ENCODE assay signal across 8 cellular contexts in genomic region chr4:54091637-54092404, GRCh38. TPM values are rescaled to one million over a fixed set of nuclear protein-coding genes. Genes with fewer than 3 reads are reported as not detected.
DNase-seq lines count a peak whose midpoint lies in the region; ATAC-seq, FAIRE-seq and TF ChIP-seq lines count a peak whose summit lies in the region.

No MANE protein-coding gene starts in this region.

- H3K4me3 ChIP-seq in coronary artery: peak overlapping the region; percentile 76
- peak overlapping the region; percentile 52 to 79 (median 56) for H3K4me3 ChIP-seq in HepG2 (replicated peaks in 1 of 3; ENCODE audit: insufficient read depth in 1 of 3, low read depth in 2 of 3, low read length in 3 of 3)

- in situ Hi-C loops in HepG2 (cut with HindIII; ENCODE audit: extremely low pct_ligation_motif_present, low pct_unique_long_range_greater_than_20kb): no loop called here

- TF ChIP-seq CTCF in coronary artery (IDR thresholded peaks at IDR 0.05) (no peak), HepG2 (CRISPR knock-in tag; IDR thresholded peaks at IDR 0.05) (no peak)

- no peaks in the 10 kb centered on the region for H4K20me1 ChIP-seq in HepG2 (ENCODE audit: insufficient read depth, low read length)

- peak overlapping the region; percentile 96 for H3K4me2 ChIP-seq in HepG2 (ENCODE audit: low read depth, low read length)

- H3K4me1 ChIP-seq in HepG2 (ENCODE audit: insufficient read depth, low read length): peaks cover 32% of the 10 kb centered on the region

- peak; percentile 81 for DNase-seq in NCI-H2171 treated with DMSO at 0.1 percent for 48 hours (lab: John Stamatoyannopoulos, UW)
- peak; percentile 75 for DNase-seq in activated CD4-positive, alpha-beta T cell treated with anti-CD3 and anti-CD28 coated beads for 48 hours
- no peak for DNase-seq in coronary artery (ENCODE audit: low spot score)
- DNase-seq in HepG2 (ENCODE audit: low spot score): peak; percentile 35
- DNase-seq in stimulated activated CD4-positive, alpha-beta T cell treated with anti-CD3 and anti-CD28 coated beads, Interleukin-2, amount 100 ng/mL, for 48 hours: peak; percentile 59 to 62
- no peak for DNase-seq in amniotic stem cell (lab: John Stamatoyannopoulos, UW)

- peaks cover 4 to 40% of the 10 kb centered on the region in 2 experiments; a peak in 3 of 5 replicates for H3K27me3 ChIP-seq in HepG2 (ENCODE audit: control insufficient read depth in 1 of 2, insufficient read depth in 2 of 2, low read length in 2 of 2)

- no peak for TF ChIP-seq RAD21 in HepG2 (CRISPR knock-in tag; IDR thresholded peaks at IDR 0.05)

- peak; percentile 76 for ATAC-seq in GM18502 (IDR thresholded peaks at IDR 0.05; ENCODE audit: poor library complexity, unreplicated experiment)
- ATAC-seq in HG02852 (IDR thresholded peaks at IDR 0.05; ENCODE audit: unreplicated experiment): peak; percentile 89
- ATAC-seq in HepG2: peak; percentile 73

- H3K36me3 ChIP-seq in HepG2 (replicated peaks in 1 of 2; ENCODE audit: control insufficient read depth in 1 of 2, insufficient read depth in 2 of 2, low read length in 2 of 2): no peaks in the 10 kb centered on the region

- TSS peak; percentile 95 for BruUV-seq in HepG2 (replicated peaks; lab: Mats Ljungman, UMichigan)

- intact Hi-C loops in HepG2 (cut with micrococcal nuclease; ENCODE audit: unreplicated experiment): loop anchor here (5.0 kb wide), 1 partner anchor 1215 kb away; no protein-coding TSS in a partner anchor

- H3K27ac ChIP-seq in coronary artery: peak overlapping the region in 1 of 2 donors; percentile 54
- H3K27ac ChIP-seq in HepG2 (ENCODE audit: extremely low read length, insufficient read depth, low read length): peak overlapping the region; percentile 43

- peak in 1 of 2 experiments; percentile 85; a peak in 2 of 4 replicates for TF ChIP-seq POLR2A in HepG2 (IDR thresholded peaks at IDR 0.05; ENCODE audit: insufficient read depth in 1 of 2, low read depth in 2 of 2, low read length in 2 of 2)

- no peaks in the 10 kb centered on the region for H3K9me3 ChIP-seq in HepG2 (ENCODE audit: low read length)

- no peak for TF ChIP-seq EP300 in HepG2 (IDR thresholded peaks at IDR 0.05; ENCODE audit: low read depth in 2 of 2, low read length in 2 of 2)
- TF ChIP-seq EP300 in HepG2 (CRISPR knock-in tag; IDR thresholded peaks at IDR 0.05; ENCODE audit: borderline replicate concordance): no peak; the same call in 1 of the 2 replicates

- peak overlapping the region; percentile 60 for H3K9ac ChIP-seq in HepG2 (ENCODE audit: insufficient read depth, low read depth, low read length)

- no peaks in the 10 kb centered on the region for H3K79me2 ChIP-seq in HepG2 (ENCODE audit: insufficient read depth, low read length)

- POLR2A ChIA-PET in HepG2 (lab: Yijun Ruan, JAX): interaction anchor here (0.8 to 2.8 kb wide), 3 partner anchors 29 to 1380 kb away, joined by 3 to 18 read pairs (median 5); no protein-coding TSS in a partner anchor

- CTCF ChIA-PET in HepG2 (lab: Yijun Ruan, JAX; ENCODE audit: low intra/inter-chr PET ratio, low total read pairs): no interaction called here

- peak overlapping the region; percentile 4 for H2AFZ ChIP-seq in HepG2 (ENCODE audit: low read length)

- FAIRE-seq in HepG2 (lab: Jason Lieb, UNC): peak; percentile 21

- WGBS in HepG2 (ENCODE audit: low lambda C conversion rate): under 1% methylated on average over 26 of the region's 48 CpGs

TF ChIP-seq in HepG2, 621 proteins besides CTCF, POLR2A, EP300 and RAD21 (continues in another document):
- TF ChIP-seq RXRB (CRISPR knock-in tag; IDR thresholded peaks at IDR 0.05; ENCODE audit: borderline replicate concordance) (0 out of 2 replicates have a peak, but pooled peaks have one; percentile 6), BORCS8-MEF2B (CRISPR knock-in tag; IDR thresholded peaks at IDR 0.05) (peak; percentile 67; the same call in 1 of the 2 replicates), KLF12 (CRISPR knock-in tag; IDR thresholded peaks at IDR 0.05; ENCODE audit: borderline replicate concordance) (no peak), PRMT3 (CRISPR knock-in tag; IDR thresholded peaks at IDR 0.05; ENCODE audit: borderline replicate concordance, low read depth) (0 out of 2 replicates have a peak, but pooled peaks have one; percentile 61), ZGPAT (CRISPR knock-in tag; IDR thresholded peaks at IDR 0.05) (peak; percentile 22; the same call in 1 of the 2 replicates), MIER3 (CRISPR knock-in tag; IDR thresholded peaks at IDR 0.05; ENCODE audit: borderline replicate concordance) (peak; percentile 56; the same call in 1 of the 2 replicates), ZNF414 (CRISPR knock-in tag; IDR thresholded peaks at IDR 0.05) (peak; percentile 41; the same call in 1 of the 2 replicates), MXD4 (CRISPR knock-in tag; IDR thresholded peaks at IDR 0.05) (peak; percentile 41; the same call in 1 of the 2 replicates), DPF2 (CRISPR knock-in tag; IDR thresholded peaks at IDR 0.05; ENCODE audit: borderline replicate concordance, low read depth) (no peak), ZIK1 (CRISPR knock-in tag; IDR thresholded peaks at IDR 0.05; ENCODE audit: borderline replicate concordance, low read depth) (0 out of 2 replicates have a peak, but pooled peaks have one; percentile 44)

RNA-seq across cellular contexts. Expression of gene GSX2, which starts 8.1 kb away (rescaled TPM):
- total RNA-seq in HepG2 (2016; rRNA removed; fragmentation: Illumina TruSeq; extraction: Trizol): not detected in 2 replicates
- not detected in 2 replicates for total RNA-seq in HepG2 (2016; cell fraction: cytosol; rRNA removed; fragmentation: Illumina TruSeq; extraction: Trizol; ENCODE audit: low read depth)
- total RNA-seq in HepG2 (2016; cell fraction: insoluble cytoplasmic fraction; rRNA removed; fragmentation: Illumina TruSeq; extraction: Trizol): not detected in 2 replicates
- not detected in 2 replicates for total RNA-seq in HepG2 (2016; cell fraction: membrane; rRNA removed; fragmentation: Illumina TruSeq; extraction: Trizol)
- total RNA-seq in HepG2 (2016; cell fraction: nucleus; rRNA removed; fragmentation: Illumina TruSeq; extraction: Trizol): not detected in 2 replicates
- polyA plus RNA-seq in HepG2 (2011; rRNA removed): not detected in 2 replicates
- polyA plus RNA-seq in HepG2 (2011; cell fraction: cytosol; rRNA removed): not detected in 2 replicates
- not detected in 2 replicates for polyA plus RNA-seq in HepG2 (2011; cell fraction: nucleus; rRNA removed)
- not detected in 2 replicates for polyA plus RNA-seq in HepG2 (2012)
- not detected in 2 replicates for polyA plus RNA-seq in HepG2 (2016; cell fraction: cytosol; fragmentation: Illumina TruSeq; extraction: Trizol; ENCODE audit: low read depth)
- not detected in 2 replicates for polyA plus RNA-seq in HepG2 (2016; cell fraction: insoluble cytoplasmic fraction; fragmentation: Illumina TruSeq; extraction: Trizol; ENCODE audit: low read depth)
- not detected in 2 replicates for polyA plus RNA-seq in HepG2 (2016; cell fraction: membrane; fragmentation: Illumina TruSeq; extraction: Trizol; ENCODE audit: low read depth)
- polyA plus RNA-seq in HepG2 (2016; cell fraction: nucleus; fragmentation: Illumina TruSeq; extraction: Trizol; ENCODE audit: insufficient read depth, low read depth): not detected in 2 replicates
- polyA minus RNA-seq in HepG2 (2011; rRNA and poly(A)+ RNA removed; ENCODE audit: low replicate concordance): not detected in 2 replicates
- not detected in 2 replicates for polyA minus RNA-seq in HepG2 (2011; cell fraction: cytosol; rRNA and poly(A)+ RNA removed)
- not detected in 2 replicates for polyA minus RNA-seq in HepG2 (2011; cell fraction: nucleus; rRNA and poly(A)+ RNA removed)

RNA-seq across cellular contexts. Expression of gene CHIC2, which starts 27.4 kb away (rescaled TPM):
- total RNA-seq in HepG2 (2016; rRNA removed; fragmentation: Illumina TruSeq; extraction: Trizol): 16.6 and 17.2 TPM in 2 replicates
- total RNA-seq in HepG2 (2016; cell fraction: cytosol; rRNA removed; fragmentation: Illumina TruSeq; extraction: Trizol; ENCODE audit: low read depth): 27.0 and 31.5 TPM in 2 replicates
- 18.8 and 19.3 TPM in 2 replicates for total RNA-seq in HepG2 (2016; cell fraction: insoluble cytoplasmic fraction; rRNA removed; fragmentation: Illumina TruSeq; extraction: Trizol)
- total RNA-seq in HepG2 (2016; cell fraction: membrane; rRNA removed; fragmentation: Illumina TruSeq; extraction: Trizol): 33.0 and 34.2 TPM in 2 replicates
- 10.2 and 11.4 TPM in 2 replicates for total RNA-seq in HepG2 (2016; cell fraction: nucleus; rRNA removed; fragmentation: Illumina TruSeq; extraction: Trizol)
- polyA plus RNA-seq in HepG2 (2011; rRNA removed): 8.4 and 10.0 TPM in 2 replicates
- 9.5 and 9.8 TPM in 2 replicates for polyA plus RNA-seq in HepG2 (2011; cell fraction: cytosol; rRNA removed)
- 8.4 and 9.8 TPM in 2 replicates for polyA plus RNA-seq in HepG2 (2011; cell fraction: nucleus; rRNA removed)
- 9.2 and 11.5 TPM in 2 replicates for polyA plus RNA-seq in HepG2 (2012)
- 20.0 and 21.8 TPM in 2 replicates for polyA plus RNA-seq in HepG2 (2016; cell fraction: cytosol; fragmentation: Illumina TruSeq; extraction: Trizol; ENCODE audit: low read depth)
- 9.4 and 14.0 TPM in 2 replicates for polyA plus RNA-seq in HepG2 (2016; cell fraction: insoluble cytoplasmic fraction; fragmentation: Illumina TruSeq; extraction: Trizol; ENCODE audit: low read depth)
- 20.0 and 26.0 TPM in 2 replicates for polyA plus RNA-seq in HepG2 (2016; cell fraction: membrane; fragmentation: Illumina TruSeq; extraction: Trizol; ENCODE audit: low read depth)
- 8.3 and 12.4 TPM in 2 replicates for polyA plus RNA-seq in HepG2 (2016; cell fraction: nucleus; fragmentation: Illumina TruSeq; extraction: Trizol; ENCODE audit: insufficient read depth, low read depth)
- polyA minus RNA-seq in HepG2 (2011; rRNA and poly(A)+ RNA removed; ENCODE audit: low replicate concordance): 2.2 and 8.7 TPM in 2 replicates
- 13.7 and 17.7 TPM in 2 replicates for polyA minus RNA-seq in HepG2 (2011; cell fraction: cytosol; rRNA and poly(A)+ RNA removed)
- polyA minus RNA-seq in HepG2 (2011; cell fraction: nucleus; rRNA and poly(A)+ RNA removed): 39.3 and 58.1 TPM in 2 replicates

Comparison
In these comparisons a context has a peak if more than half of its experiments do, and no peak if none do; other contexts are left out.
1. DNase-seq: peak in NCI-H2171 treated with DMSO at 0.1 percent for 48 hours (single experiment), activated CD4-positive, alpha-beta T cell treated with anti-CD3 and anti-CD28 coated beads for 48 hours (single experiment), HepG2 (single experiment) and stimulated activated CD4-positive, alpha-beta T cell treated with anti-CD3 and anti-CD28 coated beads, Interleukin-2, amount 100 ng/mL, for 48 hours (2 of 2); none in coronary artery (single experiment) and amniotic stem cell (single experiment).
2. Peak in every context shown above with its lines, with median percentiles within 50 percentile points of each other: ATAC-seq.